Comparison of ENCODE assay signal across 8 cellular contexts in the genomic region with DNA sequence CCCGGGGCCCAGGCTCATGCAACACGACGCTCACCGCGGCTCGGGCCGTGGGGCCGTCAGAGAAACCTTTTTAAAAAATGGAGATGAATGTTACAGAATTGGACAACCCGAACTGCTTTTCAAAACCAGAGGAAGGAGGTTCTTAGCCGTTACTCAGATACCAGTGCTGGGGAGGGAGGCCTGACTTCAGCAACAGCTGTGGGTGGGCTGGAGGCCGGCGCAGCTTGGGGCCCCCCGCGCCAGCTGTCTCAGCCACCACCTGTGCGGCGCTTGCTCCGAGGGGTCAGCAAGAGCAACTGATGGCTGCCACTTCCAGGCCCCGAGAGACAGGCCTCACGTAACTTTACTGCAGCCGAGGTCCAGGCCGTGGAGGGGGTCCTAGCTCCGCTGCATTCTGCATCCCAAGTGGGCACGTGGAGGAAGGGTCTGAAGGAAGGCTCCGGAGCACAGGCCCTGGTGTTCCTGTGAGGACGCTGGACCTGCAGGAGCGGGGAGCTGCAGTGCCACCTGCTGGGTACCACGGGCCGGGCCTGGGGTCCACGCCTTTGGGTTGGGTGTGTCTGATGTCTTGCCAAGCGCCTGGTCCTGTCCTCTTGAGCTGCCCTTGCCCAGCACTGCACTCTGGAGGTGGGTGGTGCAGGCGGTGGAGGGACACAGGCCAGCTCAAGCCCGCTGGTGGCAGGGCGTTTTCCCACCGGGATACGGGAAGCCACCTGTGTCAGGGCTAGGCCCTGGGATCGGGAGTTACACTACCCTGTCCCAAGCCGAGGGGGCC. TPM values are rescaled to one million over a fixed set of nuclear protein-coding genes. Genes with fewer than 3 reads are reported as not detected.
DNase-seq lines count a peak whose midpoint lies in the region; ATAC-seq, FAIRE-seq and TF ChIP-seq lines count a peak whose summit lies in the region.

No MANE protein-coding gene starts in this region.

- no peaks in the 10 kb centered on the region for H3K9me3 Mint-ChIP-seq in MCF 10A (ENCODE audit: unreplicated experiment)
- H3K9me3 Mint-ChIP-seq in stimulated activated naive CD8-positive, alpha-beta T cell treated with anti-CD3 and anti-CD28 coated beads, Interleukin-15, amount 100 ng/mL, for 72 hours = no peaks in the 10 kb centered on the region

- no peak overlapping the region for H2AFZ ChIP-seq in SU-DHL-6 (ENCODE audit: low read depth, low read length, severe bottlenecking)
- no peak overlapping the region for H2AFZ ChIP-seq in HepG2 (ENCODE audit: low read length)

- no peaks in the 10 kb centered on the region for H3K79me2 ChIP-seq in SU-DHL-6 (ENCODE audit: insufficient read depth, low read length)
- no peaks in the 10 kb centered on the region for H3K79me2 ChIP-seq in HepG2 (ENCODE audit: insufficient read depth, low read length)

- no peak overlapping the region for H3K4me3 Mint-ChIP-seq in MCF 10A (ENCODE audit: unreplicated experiment)
- H3K4me3 Mint-ChIP-seq in stimulated activated naive CD8-positive, alpha-beta T cell treated with anti-CD3 and anti-CD28 coated beads, Interleukin-15, amount 100 ng/mL, for 72 hours = no peak overlapping the region

- no TSS peak for BruUV-seq in MCF 10A (replicated peaks; lab: Mats Ljungman, UMichigan)
- TSS peak; percentile 59 for BruUV-seq in HepG2 (replicated peaks; lab: Mats Ljungman, UMichigan)

- DNase-seq in 8988T (peak; percentile 81), GM12892 (ENCODE audit: insufficient read length) (peak; percentile 46), MCF 10A (ENCODE audit: unreplicated experiment) (peak; percentile 46), HepG2 (ENCODE audit: low spot score) (peak; percentile 40)
- peak; percentile 27 to 45 for DNase-seq in stimulated activated naive CD8-positive, alpha-beta T cell treated with anti-CD3 and anti-CD28 coated beads, Interleukin-15, amount 100 ng/mL, for 72 hours

- FAIRE-seq in GM12892 (lab: Jason Lieb, UNC) = no peak
- FAIRE-seq in HepG2 (lab: Jason Lieb, UNC) = peak; percentile 47

- H3K4me1 Mint-ChIP-seq in MCF 10A (ENCODE audit: insufficient read depth, unreplicated experiment) = no peaks in the 10 kb centered on the region
- no peaks in the 10 kb centered on the region for H3K4me1 Mint-ChIP-seq in stimulated activated naive CD8-positive, alpha-beta T cell treated with anti-CD3 and anti-CD28 coated beads, Interleukin-15, amount 100 ng/mL, for 72 hours

- H3K4me3 ChIP-seq in SU-DHL-6 (ENCODE audit: insufficient read depth, low read length, poor library complexity, severe bottlenecking) = no peak overlapping the region
- no peak overlapping the region for H3K4me3 ChIP-seq in HepG2 (replicated peaks in 1 of 3; ENCODE audit: insufficient read depth in 1 of 3, low read depth in 2 of 3, low read length in 3 of 3)

- H3F3A ChIP-seq in SU-DHL-6 (ENCODE audit: insufficient read depth) = no peaks in the 10 kb centered on the region

- TF ChIP-seq EP300 in HepG2 (IDR thresholded peaks at IDR 0.05; ENCODE audit: low read depth in 2 of 2, low read length in 2 of 2) (no peak), HepG2 (CRISPR knock-in tag; IDR thresholded peaks at IDR 0.05; ENCODE audit: borderline replicate concordance) (no peak)

- no peaks in the 10 kb centered on the region for H3K27me3 ChIP-seq in SU-DHL-6 (ENCODE audit: low read length)
- no peaks in the 10 kb centered on the region for H3K27me3 ChIP-seq in HepG2 (ENCODE audit: control insufficient read depth in 1 of 2, insufficient read depth in 2 of 2, low read length in 2 of 2)

- peak; percentile 82 for TF ChIP-seq RAD21 in HepG2 (CRISPR knock-in tag; IDR thresholded peaks at IDR 0.05)

- TF ChIP-seq CTCF in SU-DHL-6 (IDR thresholded peaks at IDR 0.05; ENCODE audit: insufficient read depth, low read length, poor library complexity, severe bottlenecking) (peak; percentile 26), MCF 10A (IDR thresholded peaks at IDR 0.05; ENCODE audit: unreplicated experiment) (peak; percentile 40), HepG2 (CRISPR knock-in tag; IDR thresholded peaks at IDR 0.05) (peak; percentile 88)

- no peak overlapping the region for H3K9ac ChIP-seq in SU-DHL-6 (ENCODE audit: low read length)
- no peak overlapping the region for H3K9ac ChIP-seq in HepG2 (ENCODE audit: insufficient read depth, low read depth, low read length)

- 87% methylated on average over 26 of the region's 37 CpGs for WGBS in HepG2 (ENCODE audit: low lambda C conversion rate)

- intact Hi-C loops in MCF 10A (cut with micrococcal nuclease) (no loop called here), HepG2 (cut with micrococcal nuclease; ENCODE audit: unreplicated experiment) (loop anchor here (1.0 kb wide), 1 partner anchor 32 kb away; a partner anchor contains a TSS)

- POLR2A ChIA-PET in MCF 10A (lab: Yijun Ruan, JAX) (interaction anchor here (0.6 to 2.2 kb wide), 4 partner anchors 33 to 147 kb away, joined by 3 to 7 read pairs (median 4); no protein-coding TSS in a partner anchor), HepG2 (lab: Yijun Ruan, JAX) (interaction anchor here (0.7 kb wide), 1 partner anchor 55 kb away, joined by 3 read pairs; a partner anchor contains a TSS)

- in situ Hi-C loops in HepG2 (cut with HindIII; ENCODE audit: extremely low pct_ligation_motif_present, low pct_unique_long_range_greater_than_20kb) = no loop called here

- no peaks in the 10 kb centered on the region for H3K36me3 ChIP-seq in SU-DHL-6 (ENCODE audit: low read length)
- peaks cover 34 to 74% of the 10 kb centered on the region in 2 experiments; a peak in 4 of 5 replicates for H3K36me3 ChIP-seq in HepG2 (replicated peaks in 1 of 2; ENCODE audit: control insufficient read depth in 1 of 2, insufficient read depth in 2 of 2, low read length in 2 of 2)

- no peak overlapping the region for H3K27ac Mint-ChIP-seq in MCF 10A (ENCODE audit: low read depth, unreplicated experiment)
- H3K27ac Mint-ChIP-seq in stimulated activated naive CD8-positive, alpha-beta T cell treated with anti-CD3 and anti-CD28 coated beads, Interleukin-15, amount 100 ng/mL, for 72 hours = no peak overlapping the region

- CTCF ChIA-PET in MCF 10A (lab: Yijun Ruan, JAX) = interaction anchor here (0.6 to 1.4 kb wide), 7 partner anchors 8 to 37 kb away, joined by 3 to 5 read pairs (median 3); no protein-coding TSS in a partner anchor
- CTCF ChIA-PET in HepG2 (lab: Yijun Ruan, JAX; ENCODE audit: low intra/inter-chr PET ratio, low total read pairs) = interaction anchor here (0.9 to 2.1 kb wide), 2 partner anchors 54 to 80 kb away, joined by 3 to 11 read pairs; a partner anchor contains a TSS

- peaks cover 89% of the 10 kb centered on the region for H3K36me3 Mint-ChIP-seq in MCF 10A (ENCODE audit: insufficient read depth, unreplicated experiment)

- no peak overlapping the region for H3K27ac ChIP-seq in SU-DHL-6 (ENCODE audit: low read depth, low read length)
- no peak overlapping the region for H3K27ac ChIP-seq in HepG2 (ENCODE audit: extremely low read length, insufficient read depth, low read length)

- H3K9me2 ChIP-seq in SU-DHL-6 (replicated peaks; ENCODE audit: insufficient read depth, low read length) = no peaks in the 10 kb centered on the region

- no peaks in the 10 kb centered on the region for H3K4me1 ChIP-seq in HepG2 (ENCODE audit: insufficient read depth, low read length)

- H3K27me3 Mint-ChIP-seq in MCF 10A (ENCODE audit: insufficient read depth, unreplicated experiment) = no peaks in the 10 kb centered on the region
- H3K27me3 Mint-ChIP-seq in stimulated activated naive CD8-positive, alpha-beta T cell treated with anti-CD3 and anti-CD28 coated beads, Interleukin-15, amount 100 ng/mL, for 72 hours = no peaks in the 10 kb centered on the region

- peak; percentile 83 for ATAC-seq in HepG2
- ATAC-seq in stimulated activated naive CD8-positive, alpha-beta T cell treated with anti-CD3 and anti-CD28 coated beads, Interleukin-15, amount 100 ng/mL, for 72 hours = peak; percentile 68
- ATAC-seq in GM21423 (IDR thresholded peaks at IDR 0.05; ENCODE audit: unreplicated experiment) = no peak
- ATAC-seq in GM19397 (IDR thresholded peaks at IDR 0.05; ENCODE audit: unreplicated experiment) = no peak

- H3K9me3 ChIP-seq in SU-DHL-6 (ENCODE audit: insufficient read depth, low read length) (no peaks in the 10 kb centered on the region), HepG2 (ENCODE audit: low read length) (no peaks in the 10 kb centered on the region)

- H3K4me2 ChIP-seq in SU-DHL-6 (ENCODE audit: low read depth, low read length, poor library complexity, severe bottlenecking) (no peak overlapping the region), HepG2 (ENCODE audit: low read depth, low read length) (no peak overlapping the region)

- TF ChIP-seq POLR2A in GM12892 (IDR thresholded peaks at IDR 0.05; ENCODE audit: low read depth, low read length) = no peak
- peak in 1 of 2 experiments; percentile 36; a peak in 2 of 4 replicates for TF ChIP-seq POLR2A in HepG2 (IDR thresholded peaks at IDR 0.05; ENCODE audit: insufficient read depth in 1 of 2, low read depth in 2 of 2, low read length in 2 of 2)

- H4K20me1 ChIP-seq in SU-DHL-6 (ENCODE audit: low read depth, low read length) = no peaks in the 10 kb centered on the region
- peaks cover 8% of the 10 kb centered on the region; the same call in 1 of the 2 replicates for H4K20me1 ChIP-seq in HepG2 (ENCODE audit: insufficient read depth, low read length)

RNA-seq across cellular contexts. Expression of a gene that starts 9.8 kb away (rescaled TPM):
- 10.6 TPM for polyA plus RNA-seq in GM12892 (2012; ENCODE audit: missing spikeins)
- total RNA-seq in MCF 10A (2022) (14.7 and 18.9 TPM in 2 replicates), HepG2 (2016; rRNA removed; fragmentation: Illumina TruSeq; extraction: Trizol) (14.9 and 15.0 TPM in 2 replicates)
- total RNA-seq in HepG2 (2016; cell fraction: cytosol; rRNA removed; fragmentation: Illumina TruSeq; extraction: Trizol; ENCODE audit: low read depth) = 9.0 and 9.7 TPM in 2 replicates
- total RNA-seq in HepG2 (2016; cell fraction: insoluble cytoplasmic fraction; rRNA removed; fragmentation: Illumina TruSeq; extraction: Trizol) = 15.7 and 15.9 TPM in 2 replicates
- total RNA-seq in HepG2 (2016; cell fraction: membrane; rRNA removed; fragmentation: Illumina TruSeq; extraction: Trizol) = 12.2 and 13.1 TPM in 2 replicates
- 12.6 and 13.1 TPM in 2 replicates for total RNA-seq in HepG2 (2016; cell fraction: nucleus; rRNA removed; fragmentation: Illumina TruSeq; extraction: Trizol)
- polyA plus RNA-seq in HepG2 (2011; rRNA removed) = 10.3 and 12.1 TPM in 2 replicates
- polyA plus RNA-seq in HepG2 (2011; cell fraction: cytosol; rRNA removed) = 7.0 and 10.7 TPM in 2 replicates
- polyA plus RNA-seq in HepG2 (2011; cell fraction: nucleus; rRNA removed) = 24.3 and 30.1 TPM in 2 replicates
- polyA plus RNA-seq in HepG2 (2012) = 8.1 and 8.4 TPM in 2 replicates
- polyA plus RNA-seq in HepG2 (2016; cell fraction: cytosol; fragmentation: Illumina TruSeq; extraction: Trizol; ENCODE audit: low read depth) = 4.4 and 4.8 TPM in 2 replicates
- polyA plus RNA-seq in HepG2 (2016; cell fraction: insoluble cytoplasmic fraction; fragmentation: Illumina TruSeq; extraction: Trizol; ENCODE audit: low read depth) = 11.7 and 12.3 TPM in 2 replicates
- 5.1 and 6.0 TPM in 2 replicates for polyA plus RNA-seq in HepG2 (2016; cell fraction: membrane; fragmentation: Illumina TruSeq; extraction: Trizol; ENCODE audit: low read depth)
- polyA plus RNA-seq in HepG2 (2016; cell fraction: nucleus; fragmentation: Illumina TruSeq; extraction: Trizol; ENCODE audit: insufficient read depth, low read depth) = 24.7 and 27.0 TPM in 2 replicates
- 17.1 and 18.0 TPM in 2 replicates for polyA minus RNA-seq in HepG2 (2011; rRNA and poly(A)+ RNA removed; ENCODE audit: low replicate concordance)
- polyA minus RNA-seq in HepG2 (2011; cell fraction: cytosol; rRNA and poly(A)+ RNA removed) = 3.2 and 4.4 TPM in 2 replicates
- 8.4 and 9.4 TPM in 2 replicates for polyA minus RNA-seq in HepG2 (2011; cell fraction: nucleus; rRNA and poly(A)+ RNA removed)

RNA-seq across cellular contexts. Expression of a gene that starts 20.9 kb away (rescaled TPM):
- 10.0 TPM for polyA plus RNA-seq in GM12892 (2012; ENCODE audit: missing spikeins)
- total RNA-seq in MCF 10A (2022) = 10.3 and 12.7 TPM in 2 replicates
- total RNA-seq in HepG2 (2016; rRNA removed; fragmentation: Illumina TruSeq; extraction: Trizol) = 7.4 and 8.4 TPM in 2 replicates
- 1.8 TPM in 2 replicates for total RNA-seq in HepG2 (2016; cell fraction: cytosol; rRNA removed; fragmentation: Illumina TruSeq; extraction: Trizol; ENCODE audit: low read depth)
- total RNA-seq in HepG2 (2016; cell fraction: insoluble cytoplasmic fraction; rRNA removed; fragmentation: Illumina TruSeq; extraction: Trizol) = 7.7 and 8.2 TPM in 2 replicates
- 5.3 and 5.8 TPM in 2 replicates for total RNA-seq in HepG2 (2016; cell fraction: membrane; rRNA removed; fragmentation: Illumina TruSeq; extraction: Trizol)
- 8.5 and 10.6 TPM in 2 replicates for total RNA-seq in HepG2 (2016; cell fraction: nucleus; rRNA removed; fragmentation: Illumina TruSeq; extraction: Trizol)
- 4.7 and 6.1 TPM in 2 replicates for polyA plus RNA-seq in HepG2 (2011; rRNA removed)
- polyA plus RNA-seq in HepG2 (2011; cell fraction: cytosol; rRNA removed) = 3.7 and 4.9 TPM in 2 replicates
- 9.9 and 12.6 TPM in 2 replicates for polyA plus RNA-seq in HepG2 (2011; cell fraction: nucleus; rRNA removed)
- 15.6 and 16.1 TPM in 2 replicates for polyA plus RNA-seq in HepG2 (2012)
- polyA plus RNA-seq in HepG2 (2016; cell fraction: cytosol; fragmentation: Illumina TruSeq; extraction: Trizol; ENCODE audit: low read depth) = 0.83 and 0.97 TPM in 2 replicates
- polyA plus RNA-seq in HepG2 (2016; cell fraction: insoluble cytoplasmic fraction; fragmentation: Illumina TruSeq; extraction: Trizol; ENCODE audit: low read depth) = 9.5 and 10.6 TPM in 2 replicates
- polyA plus RNA-seq in HepG2 (2016; cell fraction: membrane; fragmentation: Illumina TruSeq; extraction: Trizol; ENCODE audit: low read depth) = 2.9 and 3.0 TPM in 2 replicates
- 19.2 and 19.9 TPM in 2 replicates for polyA plus RNA-seq in HepG2 (2016; cell fraction: nucleus; fragmentation: Illumina TruSeq; extraction: Trizol; ENCODE audit: insufficient read depth, low read depth)
- 2.6 and 5.3 TPM in 2 replicates for polyA minus RNA-seq in HepG2 (2011; rRNA and poly(A)+ RNA removed; ENCODE audit: low replicate concordance)
- polyA minus RNA-seq in HepG2 (2011; cell fraction: cytosol; rRNA and poly(A)+ RNA removed) = 4.9 and 7.5 TPM in 2 replicates
- 4.2 and 4.7 TPM in 2 replicates for polyA minus RNA-seq in HepG2 (2011; cell fraction: nucleus; rRNA and poly(A)+ RNA removed)

RNA-seq across cellular contexts. Expression of a gene that starts 31.8 kb away (rescaled TPM):
- 3.8 TPM for polyA plus RNA-seq in GM12892 (2012; ENCODE audit: missing spikeins)
- 14.0 and 19.5 TPM in 2 replicates for total RNA-seq in MCF 10A (2022)
- total RNA-seq in HepG2 (2016; rRNA removed; fragmentation: Illumina TruSeq; extraction: Trizol) = 20.9 and 25.0 TPM in 2 replicates
- total RNA-seq in HepG2 (2016; cell fraction: cytosol; rRNA removed; fragmentation: Illumina TruSeq; extraction: Trizol; ENCODE audit: low read depth) = 4.1 and 5.1 TPM in 2 replicates
- 16.6 and 24.3 TPM in 2 replicates for total RNA-seq in HepG2 (2016; cell fraction: insoluble cytoplasmic fraction; rRNA removed; fragmentation: Illumina TruSeq; extraction: Trizol)
- 11.5 and 11.6 TPM in 2 replicates for total RNA-seq in HepG2 (2016; cell fraction: membrane; rRNA removed; fragmentation: Illumina TruSeq; extraction: Trizol)
- total RNA-seq in HepG2 (2016; cell fraction: nucleus; rRNA removed; fragmentation: Illumina TruSeq; extraction: Trizol) = 22.1 and 26.1 TPM in 2 replicates
- 14.8 and 19.9 TPM in 2 replicates for polyA plus RNA-seq in HepG2 (2011; rRNA removed)
- polyA plus RNA-seq in HepG2 (2011; cell fraction: cytosol; rRNA removed) = 10.9 and 14.4 TPM in 2 replicates
- 95.0 and 99.0 TPM in 2 replicates for polyA plus RNA-seq in HepG2 (2011; cell fraction: nucleus; rRNA removed)
- polyA plus RNA-seq in HepG2 (2012) = 13.7 and 34.6 TPM in 2 replicates
- polyA plus RNA-seq in HepG2 (2016; cell fraction: cytosol; fragmentation: Illumina TruSeq; extraction: Trizol; ENCODE audit: low read depth) = 2.2 and 2.8 TPM in 2 replicates
- 14.0 and 18.0 TPM in 2 replicates for polyA plus RNA-seq in HepG2 (2016; cell fraction: insoluble cytoplasmic fraction; fragmentation: Illumina TruSeq; extraction: Trizol; ENCODE audit: low read depth)
- polyA plus RNA-seq in HepG2 (2016; cell fraction: membrane; fragmentation: Illumina TruSeq; extraction: Trizol; ENCODE audit: low read depth) = 4.8 and 5.2 TPM in 2 replicates
- 41.5 and 42.6 TPM in 2 replicates for polyA plus RNA-seq in HepG2 (2016; cell fraction: nucleus; fragmentation: Illumina TruSeq; extraction: Trizol; ENCODE audit: insufficient read depth, low read depth)
- polyA minus RNA-seq in HepG2 (2011; rRNA and poly(A)+ RNA removed; ENCODE audit: low replicate concordance) = 28.3 and 69.9 TPM in 2 replicates
- polyA minus RNA-seq in HepG2 (2011; cell fraction: cytosol; rRNA and poly(A)+ RNA removed) = 21.0 and 26.5 TPM in 2 replicates
- polyA minus RNA-seq in HepG2 (2011; cell fraction: nucleus; rRNA and poly(A)+ RNA removed) = 34.2 and 40.8 TPM in 2 replicates

RNA-seq across cellular contexts. Expression of a gene that starts 54.7 kb away (rescaled TPM):
- polyA plus RNA-seq in GM12892 (2012; ENCODE audit: missing spikeins) = 13.4 TPM
- total RNA-seq in MCF 10A (2022) = 40.6 TPM in 2 replicates
- 13.8 and 17.1 TPM in 2 replicates for total RNA-seq in HepG2 (2016; rRNA removed; fragmentation: Illumina TruSeq; extraction: Trizol)
- total RNA-seq in HepG2 (2016; cell fraction: cytosol; rRNA removed; fragmentation: Illumina TruSeq; extraction: Trizol; ENCODE audit: low read depth) = 5.0 and 5.2 TPM in 2 replicates
- 8.3 and 21.5 TPM in 2 replicates for total RNA-seq in HepG2 (2016; cell fraction: insoluble cytoplasmic fraction; rRNA removed; fragmentation: Illumina TruSeq; extraction: Trizol)
- 5.7 and 8.8 TPM in 2 replicates for total RNA-seq in HepG2 (2016; cell fraction: membrane; rRNA removed; fragmentation: Illumina TruSeq; extraction: Trizol)
- total RNA-seq in HepG2 (2016; cell fraction: nucleus; rRNA removed; fragmentation: Illumina TruSeq; extraction: Trizol) = 17.3 and 20.3 TPM in 2 replicates
- polyA plus RNA-seq in HepG2 (2011; rRNA removed) = 13.0 and 18.1 TPM in 2 replicates
- polyA plus RNA-seq in HepG2 (2011; cell fraction: cytosol; rRNA removed) = 10.2 and 13.3 TPM in 2 replicates
- 62.4 and 69.3 TPM in 2 replicates for polyA plus RNA-seq in HepG2 (2011; cell fraction: nucleus; rRNA removed)
- 9.9 and 13.5 TPM in 2 replicates for polyA plus RNA-seq in HepG2 (2012)
- polyA plus RNA-seq in HepG2 (2016; cell fraction: cytosol; fragmentation: Illumina TruSeq; extraction: Trizol; ENCODE audit: low read depth) = 3.7 and 4.2 TPM in 2 replicates
- polyA plus RNA-seq in HepG2 (2016; cell fraction: insoluble cytoplasmic fraction; fragmentation: Illumina TruSeq; extraction: Trizol; ENCODE audit: low read depth) = 7.6 TPM in 2 replicates
- polyA plus RNA-seq in HepG2 (2016; cell fraction: membrane; fragmentation: Illumina TruSeq; extraction: Trizol; ENCODE audit: low read depth) = 5.0 and 5.6 TPM in 2 replicates
- polyA plus RNA-seq in HepG2 (2016; cell fraction: nucleus; fragmentation: Illumina TruSeq; extraction: Trizol; ENCODE audit: insufficient read depth, low read depth) = 44.7 and 51.5 TPM in 2 replicates
- polyA minus RNA-seq in HepG2 (2011; rRNA and poly(A)+ RNA removed; ENCODE audit: low replicate concordance) = 30.6 and 46.1 TPM in 2 replicates
- polyA minus RNA-seq in HepG2 (2011; cell fraction: cytosol; rRNA and poly(A)+ RNA removed) = 4.3 and 8.8 TPM in 2 replicates
- polyA minus RNA-seq in HepG2 (2011; cell fraction: nucleus; rRNA and poly(A)+ RNA removed) = 18.5 and 19.6 TPM in 2 replicates

Comparison
In these comparisons a context has a peak if more than half of its experiments do, and no peak if none do; other contexts are left out.
1. CTCF ChIP-seq: peak in every context shown above with its lines; median percentile 88 in HepG2; 40 in MCF 10A; 26 in SU-DHL-6.
2. ATAC-seq: peak in HepG2 (single experiment) and stimulated activated naive CD8-positive, alpha-beta T cell treated with anti-CD3 and anti-CD28 coated beads, Interleukin-15, amount 100 ng/mL, for 72 hours (single experiment); none in GM21423 (single experiment) and GM19397 (single experiment).
3. Peak in every context shown above with its lines, with median percentiles within 50 percentile points of each other: DNase-seq.